12 cellular contexts compared by ENCODE assay signal in genomic region chr12:120181991-120182631, GRCh38. TPM values are rescaled to one million over a fixed set of nuclear protein-coding genes. Genes with fewer than 3 reads are reported as not detected.
DNase-seq lines count a peak whose midpoint lies in the region; ATAC-seq and TF ChIP-seq lines count a peak whose summit lies in the region.
"Had no signal": no experiment of that assay in that cellular context is flagged by ENCODE, and none has a peak within 500 bp of the region (broad histone marks: within the 10 kb centered on the region; RNA-seq: fewer than 3 reads in every experiment).

No MANE protein-coding gene starts in this region.

- ATAC-seq in activated T-helper 17 cell treated with anti-CD3 and anti-CD28 coated beads, Interleukin-2, amount 50 U/mL, for 72 hours (replicated peaks): no peak

- peak overlapping the region; percentile 56 for H3K27ac Mint-ChIP-seq in activated T-helper 17 cell treated with anti-CD3 and anti-CD28 coated beads, Interleukin-2, amount 50 U/mL, for 72 hours
- peak overlapping the region; percentile 12 for H3K27ac Mint-ChIP-seq in glutamatergic neuron (ENCODE audit: unreplicated experiment)
- H3K27ac Mint-ChIP-seq: activated naive CD8-positive, alpha-beta T cell had no signal

- TF ChIP-seq CTCF in HEK293 (tag by site-specific recombination; IDR thresholded peaks at IDR 0.05) (no peak), glutamatergic neuron (IDR thresholded peaks at IDR 0.05; ENCODE audit: partially characterized antibody, unreplicated experiment) (no peak)

- no peaks in the 10 kb centered on the region for H3K9me3 Mint-ChIP-seq in activated T-helper 17 cell treated with anti-CD3 and anti-CD28 coated beads, Interleukin-2, amount 50 U/mL, for 72 hours
- peaks cover 7% of the 10 kb centered on the region for H3K9me3 Mint-ChIP-seq in glutamatergic neuron (ENCODE audit: unreplicated experiment)

- H3K4me3 ChIP-seq in HEK293 (ENCODE audit: low read depth, low read length): no peak overlapping the region

- peaks cover 52 to 82% of the 10 kb centered on the region in 2 experiments for H3K36me3 ChIP-seq in HEK293 (ENCODE audit: control insufficient read depth in 2 of 2, insufficient read depth in 1 of 2, low read length in 2 of 2)

- H3K27ac ChIP-seq in HEK293 (ENCODE audit: extremely low read depth, low read depth, low read length): no peak overlapping the region

- H3K4me1 ChIP-seq in HEK293 (ENCODE audit: control insufficient read depth, insufficient read depth, low read length): no peaks in the 10 kb centered on the region
- H3K4me1 ChIP-seq: BE2C had no signal

- CTCF ChIA-PET in HEK293 (lab: Yijun Ruan, JAX): interaction anchor here (0.6 to 0.7 kb wide), 2 partner anchors 32 to 46 kb away, joined by 3 read pairs; no protein-coding TSS in a partner anchor

- POLR2A ChIA-PET in HEK293 (lab: Yijun Ruan, JAX): interaction anchor here (0.6 to 1.3 kb wide), 7 partner anchors 12 to 109 kb away, joined by 3 to 4 read pairs (median 3); partner anchors contain the start of gene RPLP0

- H3K4me1 Mint-ChIP-seq in activated T-helper 17 cell treated with anti-CD3 and anti-CD28 coated beads, Interleukin-2, amount 50 U/mL, for 72 hours: peaks cover 8% of the 10 kb centered on the region
- no peaks in the 10 kb centered on the region for H3K4me1 Mint-ChIP-seq in glutamatergic neuron (ENCODE audit: low read depth, unreplicated experiment)

- H3K36me3 Mint-ChIP-seq in activated T-helper 17 cell treated with anti-CD3 and anti-CD28 coated beads, Interleukin-2, amount 50 U/mL, for 72 hours (ENCODE audit: low read depth): peaks cover 98% of the 10 kb centered on the region
- H3K36me3 Mint-ChIP-seq in glutamatergic neuron (ENCODE audit: unreplicated experiment): no peaks in the 10 kb centered on the region

- peak; percentile 78 for DNase-seq in A172 (ENCODE audit: low spot score)
- no peak for DNase-seq in glutamatergic neuron
- DNase-seq in activated gamma-delta T cell treated with Interleukin-2 at 50 U/mL for 16 hours: no peak
- DNase-seq in SKM-1 treated with dmso at 0.1 percent for 144 hours (lab: John Stamatoyannopoulos, UW; ENCODE audit: unreplicated experiment): no peak
- no peak for DNase-seq in activated CD4-positive, alpha-beta T cell treated with anti-CD3 and anti-CD28 coated beads for 4 hours
- DNase-seq in 8988T: no peak
- DNase-seq: BE2C; effector memory CD4-positive, alpha-beta T cell; SIG-M5 had no signal

- H3K4me3 Mint-ChIP-seq in activated T-helper 17 cell treated with anti-CD3 and anti-CD28 coated beads, Interleukin-2, amount 50 U/mL, for 72 hours: no peak overlapping the region
- no peak overlapping the region for H3K4me3 Mint-ChIP-seq in glutamatergic neuron (ENCODE audit: unreplicated experiment)
- H3K4me3 Mint-ChIP-seq: activated naive CD8-positive, alpha-beta T cell had no signal

- no peaks in the 10 kb centered on the region for H3K9me3 ChIP-seq in HEK293 (ENCODE audit: control insufficient read depth, insufficient read depth, low read depth, low read length)
- H3K9me3 ChIP-seq: BE2C had no signal

- H3K27me3 Mint-ChIP-seq in activated T-helper 17 cell treated with anti-CD3 and anti-CD28 coated beads, Interleukin-2, amount 50 U/mL, for 72 hours: no peaks in the 10 kb centered on the region
- peaks cover 4% of the 10 kb centered on the region for H3K27me3 Mint-ChIP-seq in glutamatergic neuron (ENCODE audit: unreplicated experiment)
- H3K27me3 Mint-ChIP-seq: activated naive CD8-positive, alpha-beta T cell had no signal

TF ChIP-seq in HEK293, 187 proteins besides CTCF, POLR2A, EP300 and RAD21 (continues in another document):
- TF ChIP-seq ZNF211 (tag by site-specific recombination; IDR thresholded peaks at IDR 0.05; ENCODE audit: low read depth): no peak
- TF ChIP-seq ZNF324 (tag by site-specific recombination; IDR thresholded peaks at IDR 0.05): 0 out of 2 replicates have a peak, but pooled peaks have one; percentile 51
- TF ChIP-seq ZSCAN16 (tag by site-specific recombination; IDR thresholded peaks at IDR 0.05): no peak
- TF ChIP-seq, protein P1, sequence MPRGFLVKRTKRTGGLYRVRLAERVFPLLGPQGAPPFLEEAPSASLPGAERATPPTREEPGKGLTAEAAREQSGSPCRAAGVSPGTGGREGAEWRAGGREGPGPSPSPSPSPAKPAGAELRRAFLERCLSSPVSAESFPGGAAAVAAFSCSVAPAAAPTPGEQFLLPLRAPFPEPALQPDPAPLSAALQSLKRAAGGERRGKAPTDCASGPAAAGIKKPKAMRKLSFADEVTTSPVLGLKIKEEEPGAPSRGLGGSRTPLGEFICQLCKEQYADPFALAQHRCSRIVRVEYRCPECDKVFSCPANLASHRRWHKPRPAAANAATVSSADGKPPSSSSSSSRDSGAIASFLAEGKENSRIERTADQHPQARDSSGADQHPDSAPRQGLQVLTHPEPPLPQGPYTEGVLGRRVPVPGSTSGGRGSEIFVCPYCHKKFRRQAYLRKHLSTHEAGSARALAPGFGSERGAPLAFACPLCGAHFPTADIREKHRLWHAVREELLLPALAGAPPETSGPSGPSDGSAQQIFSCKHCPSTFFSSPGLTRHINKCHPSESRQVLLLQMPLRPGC (tag by site-specific recombination; IDR thresholded peaks at IDR 0.05): no peak
- 0 out of 2 replicates have a peak, but pooled peaks have one; percentile 28 for TF ChIP-seq ZNF341 (tag by site-specific recombination; IDR thresholded peaks at IDR 0.05; ENCODE audit: low read depth)
- no peak for TF ChIP-seq HOXC10 (CRISPR knock-in tag; IDR thresholded peaks at IDR 0.05)
- no peak for TF ChIP-seq ZNF747 (tag by site-specific recombination; IDR thresholded peaks at IDR 0.05)
- 0 out of 2 replicates have a peak, but pooled peaks have one; percentile 20 for TF ChIP-seq ZNF184 (tag by site-specific recombination; IDR thresholded peaks at IDR 0.05)
- TF ChIP-seq PATZ1 (tag by site-specific recombination; IDR thresholded peaks at IDR 0.05): no peak; the same call in 1 of the 2 replicates
- peak; percentile 48; the same call in 1 of the 2 replicates for TF ChIP-seq ZEB2 (tag by site-specific recombination; IDR thresholded peaks at IDR 0.05)
- no peak for TF ChIP-seq ZNF48 (tag by site-specific recombination; IDR thresholded peaks at IDR 0.05)
- TF ChIP-seq FEZF1 (tag by site-specific recombination; IDR thresholded peaks at IDR 0.05): 0 out of 2 replicates have a peak, but pooled peaks have one; percentile 13
- TF ChIP-seq ZXDB (tag by site-specific recombination; IDR thresholded peaks at IDR 0.05): 0 out of 2 replicates have a peak, but pooled peaks have one; percentile 46
- no peak for TF ChIP-seq SALL2 (tag by site-specific recombination; IDR thresholded peaks at IDR 0.05; ENCODE audit: borderline replicate concordance)
- TF ChIP-seq ZNF311 (tag by site-specific recombination; IDR thresholded peaks at IDR 0.05; ENCODE audit: borderline replicate concordance): no peak
- TF ChIP-seq ZNF132 (tag by site-specific recombination; IDR thresholded peaks at IDR 0.05; ENCODE audit: borderline replicate concordance): no peak
- peak; percentile 53; the same call in 1 of the 2 replicates for TF ChIP-seq TSHZ1 (tag by site-specific recombination; IDR thresholded peaks at IDR 0.05; ENCODE audit: borderline replicate concordance)
- TF ChIP-seq ZNF837 (tag by site-specific recombination; IDR thresholded peaks at IDR 0.05): no peak

RNA-seq across cellular contexts. Expression of gene GCN1, which starts 12.4 kb away (rescaled TPM):
- 41.5 and 43.4 TPM in 2 replicates for total RNA-seq in A172 (2014; rRNA removed; shearing (Covaris generic))
- 100 to 1,000 TPM in 1 of 2 donors, 10 to 100 TPM in 1; 94.4 to 177 TPM for total RNA-seq in activated T-helper 17 cell treated with anti-CD3 and anti-CD28 coated beads, Interleukin-2, amount 50 U/mL, for 72 hours
- total RNA-seq in glutamatergic neuron (ENCODE audit: unreplicated experiment): 173 TPM

RNA-seq across cellular contexts. Expression of gene RPLP0, which starts 18.8 kb away (rescaled TPM):
- 2,135 and 2,569 TPM in 2 replicates for total RNA-seq in A172 (2014; rRNA removed; shearing (Covaris generic))
- 1,000 to 10,000 TPM; 3,687 to 4,380 TPM for total RNA-seq in activated T-helper 17 cell treated with anti-CD3 and anti-CD28 coated beads, Interleukin-2, amount 50 U/mL, for 72 hours
- total RNA-seq in glutamatergic neuron (ENCODE audit: unreplicated experiment): 1,238 TPM
